10 cellular contexts compared by ENCODE assay signal in the genomic region with DNA sequence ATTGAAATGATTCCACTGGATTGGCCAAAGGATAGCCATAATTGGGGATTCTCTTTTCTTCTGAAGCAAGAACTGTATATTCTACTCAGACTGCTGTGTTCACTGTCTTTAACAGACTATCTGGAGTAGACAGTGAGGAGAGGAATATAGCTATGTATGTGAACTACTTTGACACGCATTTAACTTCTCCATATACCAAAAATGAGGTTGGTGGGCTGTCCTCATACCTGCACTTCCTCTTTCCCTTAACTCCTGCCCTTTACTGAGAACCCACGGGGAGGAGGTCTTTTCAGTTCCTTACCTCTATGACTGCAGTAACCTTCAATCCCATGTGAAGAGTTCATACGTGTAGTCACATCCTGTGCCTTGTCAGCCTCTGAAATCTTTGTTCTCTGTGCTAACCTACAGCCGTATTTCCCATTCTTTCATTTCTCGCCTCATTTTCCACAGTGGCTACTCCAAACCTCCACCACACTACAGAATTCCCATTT.
DNase-seq lines count a peak whose midpoint lies in the region; ATAC-seq and TF ChIP-seq lines count a peak whose summit lies in the region.
"Had no signal": no experiment of that assay in that cellular context is flagged by ENCODE, and none has a peak within 500 bp of the region (broad histone marks: within the 10 kb centered on the region; RNA-seq: fewer than 3 reads in every experiment).

No MANE protein-coding gene starts in this region.

- TF ChIP-seq EP300 in gastroesophageal sphincter (IDR thresholded peaks at IDR 0.05), result no peak

- WGBS in gastroesophageal sphincter (ENCODE audit: low coverage in 1 of 2), 2 donors, result 61 to 67% methylated on average over 5 of the region's 5 CpGs

- H3K36me3 ChIP-seq in gastroesophageal sphincter, result no peaks in the 10 kb centered on the region

- TF ChIP-seq POLR2A in gastroesophageal sphincter (IDR thresholded peaks at IDR 0.05), result no peak

- no peak for TF ChIP-seq CTCF in gastroesophageal sphincter (IDR thresholded peaks at IDR 0.05)

- no peaks in the 10 kb centered on the region for H3K27me3 ChIP-seq in gastroesophageal sphincter

- H3K9me3 ChIP-seq in gastroesophageal sphincter, result no peaks in the 10 kb centered on the region

- H3K27ac ChIP-seq in gastroesophageal sphincter, result peak overlapping the region; percentile 21 to 41 (median 24)

- no peak overlapping the region for H3K4me3 ChIP-seq in gastroesophageal sphincter

- peaks cover 0 to 9% (median 3%) of the 10 kb centered on the region in 3 donors for H3K4me1 ChIP-seq in gastroesophageal sphincter

- DNase-seq in GDM1 (lab: John Stamatoyannopoulos, UW) (no peak), amniotic stem cell (lab: John Stamatoyannopoulos, UW) (no peak)
- no peak for DNase-seq in stimulated activated CD4-positive, alpha-beta T cell treated with anti-CD3 and anti-CD28 coated beads, Interleukin-12 subunit alpha, Interleukin-12 subunit beta, amount 100 ng/mL, for 4 hours
- no peak for DNase-seq in stimulated activated CD4-positive, alpha-beta T cell treated with anti-CD3 and anti-CD28 coated beads, Interleukin-2, amount 100 ng/mL, for 24 hours
- DNase-seq: left cardiac atrium, small intestine had no signal

- ATAC-seq in GM18907 (IDR thresholded peaks at IDR 0.05; ENCODE audit: unreplicated experiment) (peak; percentile 76), GM21723 (IDR thresholded peaks at IDR 0.05; ENCODE audit: unreplicated experiment) (peak; percentile 68), HG03520 (IDR thresholded peaks at IDR 0.05; ENCODE audit: unreplicated experiment) (peak; percentile 57), gastroesophageal sphincter (no peak)
- ATAC-seq: left cardiac atrium had no signal
